ENCODE assay signal across 7 cellular contexts in the genomic region with DNA sequence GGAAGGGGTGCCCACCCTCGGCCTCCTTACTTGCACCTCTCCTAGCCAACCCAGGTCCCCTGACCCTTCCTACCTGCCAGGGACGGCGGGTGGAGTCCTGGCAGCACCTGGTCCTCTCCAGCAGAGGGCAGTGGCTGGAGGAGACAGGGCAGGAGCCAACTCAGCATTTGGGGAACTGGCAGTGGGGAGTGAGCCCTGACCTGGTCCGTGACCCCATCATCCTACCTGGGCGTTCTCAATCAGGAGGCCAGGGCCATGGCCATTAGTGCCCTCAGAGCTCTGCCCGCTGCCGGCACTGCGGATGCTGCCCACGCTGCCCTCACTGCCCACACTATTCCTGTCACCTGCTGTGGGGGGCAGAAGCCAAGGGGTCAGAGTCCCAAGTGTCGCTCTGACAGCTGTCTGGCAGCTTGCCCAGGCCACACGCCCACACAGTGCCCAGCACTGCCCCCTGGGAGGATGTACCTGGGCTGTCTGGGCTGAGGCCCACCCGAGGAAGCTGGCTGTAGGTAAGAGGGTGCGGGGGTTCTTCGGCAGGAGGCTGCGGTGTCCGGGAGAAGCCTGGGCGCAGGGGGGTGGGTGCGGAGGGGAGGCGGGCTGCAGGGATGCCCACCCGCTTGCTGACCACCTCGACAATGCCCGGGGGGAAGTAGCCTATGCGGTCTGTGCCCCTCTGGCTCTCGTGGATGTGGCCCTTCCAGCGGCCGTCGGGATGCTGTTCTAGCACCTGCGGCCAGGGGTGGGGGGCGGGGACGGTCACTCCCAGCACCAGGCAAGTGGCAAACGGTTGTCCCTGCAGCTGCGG. TPM values are rescaled to one million over a fixed set of nuclear protein-coding genes. Genes with fewer than 3 reads are reported as not detected.
DNase-seq lines count a peak whose midpoint lies in the region; ATAC-seq and TF ChIP-seq lines count a peak whose summit lies in the region.

No MANE protein-coding gene starts in this region.

- intact Hi-C loops in stomach (cut with DNase I; ENCODE audit: low total_unique reads) = loop anchor here (10.0 kb wide), 1 partner anchor 70 kb away; no protein-coding TSS in a partner anchor

- no peak overlapping the region for H3K4me3 ChIP-seq in GM12865 (ENCODE audit: low read depth, low read length)
- H3K4me3 ChIP-seq in NB4 (ENCODE audit: low read depth, low read length) = no peak overlapping the region
- H3K4me3 ChIP-seq in right atrium auricular region = no peak overlapping the region
- H3K4me3 ChIP-seq in stomach = no peak overlapping the region

- no peak for ATAC-seq in HG02884 (IDR thresholded peaks at IDR 0.05; ENCODE audit: unreplicated experiment)

- no peak for TF ChIP-seq EP300 in stomach (IDR thresholded peaks at IDR 0.05)

- DNase-seq in GM12865 (ENCODE audit: low read depth) (peak; percentile 57), NB4 (ENCODE audit: low read depth) (peak; percentile 49), activated T-helper 1 cell treated with Interleukin-2 at 50 U/mL for 16 hours (ENCODE audit: low read depth) (peak; percentile 11), right atrium auricular region (ENCODE audit: low spot score) (no peak), stomach (peak; percentile 66), medulla oblongata (ENCODE audit: extremely low spot score) (no peak)

- H3K4me1 ChIP-seq in right atrium auricular region (peaks cover 0 to 44% of the 10 kb centered on the region in 2 donors), stomach (peaks cover 10 to 52% (median 23%) of the 10 kb centered on the region in 4 donors)

- no peak for TF ChIP-seq POLR2A in NB4 (IDR thresholded peaks at IDR 0.05; ENCODE audit: extremely low read depth, insufficient read length)
- TF ChIP-seq POLR2A in stomach (IDR thresholded peaks at IDR 0.05) = no peak

- peak overlapping the region in 1 of 2 donors; percentile 11 for H3K27ac ChIP-seq in right atrium auricular region
- peak overlapping the region in 2 of 5 donors; percentile 13 to 32 for H3K27ac ChIP-seq in stomach

- no peaks in the 10 kb centered on the region for H3K27me3 ChIP-seq in right atrium auricular region
- H3K27me3 ChIP-seq in stomach = no peaks in the 10 kb centered on the region

- H3K36me3 ChIP-seq in right atrium auricular region (peaks cover 78% of the 10 kb centered on the region), stomach (peaks cover 37 to 93% (median 85%) of the 10 kb centered on the region in 4 donors)

- no peaks in the 10 kb centered on the region for H3K9me3 ChIP-seq in right atrium auricular region
- H3K9me3 ChIP-seq in stomach = no peaks in the 10 kb centered on the region

- peak; percentile 77 for TF ChIP-seq CTCF in GM12865 (IDR thresholded peaks at IDR 0.05; ENCODE audit: insufficient read depth, low read depth, low read length, missing control alignments)
- TF ChIP-seq CTCF in NB4 (IDR thresholded peaks at IDR 0.05; ENCODE audit: low read depth, low read length) = peak; percentile 78
- peak; percentile 51 to 68 for TF ChIP-seq CTCF in right atrium auricular region (IDR thresholded peaks at IDR 0.05)
- TF ChIP-seq CTCF in stomach (IDR thresholded peaks at IDR 0.05) = peak in 5 of 7 experiments; percentile 44 to 80 (median 57)

- WGBS in stomach, 5 donors = 52 to 71% (median 65%) methylated on average over 10 to 32 of the region's 32 CpGs

RNA-seq across cellular contexts. Expression of a gene that starts 10.8 kb away (rescaled TPM):
- total RNA-seq in right atrium auricular region (10 to 100 TPM; 18.3 to 28.7 TPM), stomach (10 to 100 TPM in 4 of 5 donors, 1 to 10 TPM in 1; 9.0 to 27.4 (median 15.6) TPM)
- polyA plus RNA-seq in stomach = 1 to 10 TPM; 5.4 to 9.3 (median 8.8) TPM

RNA-seq across cellular contexts. Expression of a gene that starts 11.8 kb away (rescaled TPM):
- total RNA-seq in right atrium auricular region (10 to 100 TPM in 1 of 2 donors, 1 to 10 TPM in 1; 9.6 to 13.8 TPM), stomach (100 to 1,000 TPM in 2 of 5 donors, 10 to 100 TPM in 3; 13.2 to 219 (median 48.1) TPM)
- 10 to 100 TPM; 20.8 to 49.7 (median 36.2) TPM for polyA plus RNA-seq in stomach

RNA-seq across cellular contexts. Expression of a gene that starts 20.9 kb away (rescaled TPM):
- 1 to 10 TPM; 4.1 to 8.5 TPM for total RNA-seq in right atrium auricular region
- 100 to 1,000 TPM in 4 of 5 donors, 10 to 100 TPM in 1; 72.3 to 565 (median 165) TPM for total RNA-seq in stomach
- 100 to 1,000 TPM; 144 to 199 (median 184) TPM for polyA plus RNA-seq in stomach

RNA-seq across cellular contexts. Expression of a gene that starts 48.1 kb away (rescaled TPM):
- total RNA-seq in right atrium auricular region = 10 to 100 TPM; 56.3 to 61.6 TPM
- 100 to 1,000 TPM in 3 of 5 donors, 10 to 100 TPM in 2; 31.9 to 466 (median 128) TPM for total RNA-seq in stomach
- 10 to 100 TPM; 16.6 to 28.5 (median 20.5) TPM for polyA plus RNA-seq in stomach

Comparison
In these comparisons a context has a peak if more than half of its experiments do, and no peak if none do; other contexts are left out.
1. DNase-seq: peak in GM12865 (single experiment), NB4 (single experiment), activated T-helper 1 cell treated with Interleukin-2 at 50 U/mL for 16 hours (single experiment) and stomach (single experiment); none in right atrium auricular region (single experiment) and medulla oblongata (single experiment).
2. RNA of a gene that starts 20.9 kb away (total RNA-seq): 72.3 to 565 TPM in stomach; 4.1 to 8.5 TPM in right atrium auricular region; every median in the first group is over 4 times any median in the second.
3. Peak in every context shown above with its lines, with median percentiles within 50 percentile points of each other: CTCF ChIP-seq.